8 cellular contexts compared by ENCODE assay signal in the genomic region with DNA sequence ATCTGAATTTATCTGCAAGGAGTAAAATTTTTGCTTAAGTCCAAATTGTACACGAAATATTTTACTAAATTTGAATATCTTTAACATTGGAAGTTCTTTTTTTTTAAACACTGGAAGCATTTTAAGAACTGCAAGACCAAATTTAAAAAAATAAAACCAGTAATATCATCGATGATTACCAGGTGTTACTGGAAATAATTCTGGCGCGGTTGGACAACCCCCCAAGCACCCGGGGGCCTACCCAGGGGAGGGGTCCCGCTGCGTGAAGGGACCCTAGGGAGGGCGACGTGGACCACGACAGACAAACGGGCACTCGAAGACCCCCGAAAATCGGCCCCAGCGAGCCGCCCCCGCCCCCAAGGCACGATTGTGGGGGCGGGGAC. TPM values are rescaled to one million over a fixed set of nuclear protein-coding genes. Genes with fewer than 3 reads are reported as not detected.
A peak's percentile ranks its signal among the peaks of the same experiment; 100 is the strongest.
DNase-seq lines count a peak whose midpoint lies in the region; ATAC-seq and TF ChIP-seq lines count a peak whose summit lies in the region.

No MANE protein-coding gene starts in this region.

- H4K8ac ChIP-seq in H9 (replicated peaks; ENCODE audit: insufficient read length, low read depth, low read length) = no peak overlapping the region

- H3T11ph ChIP-seq in H9 (ENCODE audit: low read length) = no peak overlapping the region

- H3K4me2 ChIP-seq in H9 (ENCODE audit: insufficient read depth, insufficient read length, low read length) = no peak overlapping the region

- H3K4me3 ChIP-seq in right cardiac atrium (ENCODE audit: low read length) = peak overlapping the region; percentile 51
- H3K4me3 ChIP-seq in skin epidermis = peak overlapping the region; percentile 72 to 100 (median 91)

- H3K27ac Mint-ChIP-seq in H9 = no peak overlapping the region; a peak in 1 of 7 replicates
- peak overlapping the region; percentile 77 for H3K27ac Mint-ChIP-seq in activated CD4-positive, alpha-beta memory T cell treated with anti-CD3 and anti-CD28 coated beads for 36 hours

- no peak overlapping the region for H4K5ac ChIP-seq in H9 (ENCODE audit: insufficient read length, low read depth, low read length)

- H3K27ac ChIP-seq in H9 (ENCODE audit: insufficient read length, low read depth, low read length) = no peak overlapping the region
- H3K27ac ChIP-seq in right cardiac atrium (ENCODE audit: low read length) = peak overlapping the region; percentile 6
- peak overlapping the region in 19 of 21 experiments; percentile 40 to 99 (median 81) for H3K27ac ChIP-seq in skin epidermis

- H3K9me3 Mint-ChIP-seq in H9 = no peaks in the 10 kb centered on the region; a peak in 3 of 5 replicates
- no peaks in the 10 kb centered on the region for H3K9me3 Mint-ChIP-seq in activated CD4-positive, alpha-beta memory T cell treated with anti-CD3 and anti-CD28 coated beads for 36 hours

- CTCF ChIA-PET in activated CD4-positive, alpha-beta memory T cell treated with anti-CD3 and anti-CD28 coated beads for 36 hours (lab: Charles Lee) = no interaction called here

- H2BK20ac ChIP-seq in H9 (ENCODE audit: low read depth, low read length, poor library complexity, severe bottlenecking) = no peak overlapping the region

- H2BK5ac ChIP-seq in H9 (ENCODE audit: insufficient read length, low read length) = no peak overlapping the region

- peaks cover 24% of the 10 kb centered on the region; the same call in 1 of the 2 replicates for H3K79me2 ChIP-seq in H9 (ENCODE audit: insufficient read depth, low read length)

- no peak overlapping the region for H2AK5ac ChIP-seq in H9 (ENCODE audit: insufficient read length, low read length)

- H3K4me1 Mint-ChIP-seq in H9 = peaks cover 13 to 26% of the 10 kb centered on the region in 2 experiments
- H3K4me1 Mint-ChIP-seq in activated CD4-positive, alpha-beta memory T cell treated with anti-CD3 and anti-CD28 coated beads for 36 hours (ENCODE audit: low read depth) = peaks cover 28% of the 10 kb centered on the region

- H3K36me3 Mint-ChIP-seq in H9 (ENCODE audit: insufficient read depth in 1 of 3, low read depth in 3 of 3) = peaks cover 12 to 32% (median 19%) of the 10 kb centered on the region in 3 experiments
- peaks cover 31% of the 10 kb centered on the region for H3K36me3 Mint-ChIP-seq in activated CD4-positive, alpha-beta memory T cell treated with anti-CD3 and anti-CD28 coated beads for 36 hours

- DNase-seq in H9 (no peak), right cardiac atrium (no peak), NK-92 (lab: John Stamatoyannopoulos, UW; ENCODE audit: unreplicated experiment) (no peak), SK-N-DZ (ENCODE audit: low spot score) (no peak)
- no peak for DNase-seq in activated CD4-positive, alpha-beta memory T cell treated with anti-CD3 and anti-CD28 coated beads for 36 hours

- peak overlapping the region; percentile 91 to 97 for H3K4me3 Mint-ChIP-seq in H9
- peak overlapping the region; percentile 89 for H3K4me3 Mint-ChIP-seq in activated CD4-positive, alpha-beta memory T cell treated with anti-CD3 and anti-CD28 coated beads for 36 hours

- H3K79me1 ChIP-seq in H9 (ENCODE audit: insufficient read depth, low read depth, low read length, poor library complexity, severe bottlenecking) = no peaks in the 10 kb centered on the region

- H3K27me3 Mint-ChIP-seq in H9 (ENCODE audit: low read depth) = peaks cover 8% of the 10 kb centered on the region
- H3K27me3 Mint-ChIP-seq in activated CD4-positive, alpha-beta memory T cell treated with anti-CD3 and anti-CD28 coated beads for 36 hours = no peaks in the 10 kb centered on the region

- no peak overlapping the region for H4K91ac ChIP-seq in H9 (ENCODE audit: insufficient read length, low read depth, low read length)

- no peak overlapping the region for H3K4ac ChIP-seq in H9 (ENCODE audit: low read depth, low read length)

- H4K20me1 ChIP-seq in H9 (ENCODE audit: control insufficient read depth, insufficient read depth, insufficient read length) = peaks cover 2% of the 10 kb centered on the region

- 0 out of 2 replicates have a peak overlapping the region, but pooled peaks have one; percentile 75 for H3K14ac ChIP-seq in H9 (ENCODE audit: insufficient read depth, low read length)

- 0 out of 2 replicates have a peak, but pooled peaks cover 2% of the 10 kb centered on the region for H3K4me1 ChIP-seq in H9 (ENCODE audit: insufficient read depth, low read length)
- no peaks in the 10 kb centered on the region for H3K4me1 ChIP-seq in right cardiac atrium (ENCODE audit: control insufficient read depth, insufficient read depth, low read length)

- POLR2A ChIA-PET in activated CD4-positive, alpha-beta memory T cell treated with anti-CD3 and anti-CD28 coated beads for 36 hours (lab: Charles Lee) = no interaction called here

- no peak overlapping the region for H2AFZ ChIP-seq in H9 (ENCODE audit: low read length)

- H3K18ac ChIP-seq in H9 (ENCODE audit: insufficient read length, low read depth, low read length) = no peak overlapping the region

- H3K56ac ChIP-seq in H9 (ENCODE audit: insufficient read length, low read depth, low read length) = no peak overlapping the region

- no peaks in the 10 kb centered on the region for H3K9me3 ChIP-seq in H9 (ENCODE audit: control insufficient read depth, low read depth, low read length)
- H3K9me3 ChIP-seq in right cardiac atrium (ENCODE audit: control insufficient read depth, low read length) = no peaks in the 10 kb centered on the region

- ATAC-seq in right cardiac atrium = no peak
- ATAC-seq in GM21447 (IDR thresholded peaks at IDR 0.05; ENCODE audit: unreplicated experiment) = no peak
- ATAC-seq in GM21737 (IDR thresholded peaks at IDR 0.05; ENCODE audit: unreplicated experiment) = no peak

- TF ChIP-seq CTCF in H9 (conservative IDR thresholded peaks at IDR 0.05) = no peak

- H2BK15ac ChIP-seq in H9 (ENCODE audit: low read depth, low read length) = no peak overlapping the region

- intact Hi-C loops in activated CD4-positive, alpha-beta memory T cell treated with anti-CD3 and anti-CD28 coated beads for 36 hours (cut with micrococcal nuclease) = loop anchor here (1.0 to 2.0 kb wide), 2 partner anchors 14 to 33 kb away; partner anchors contain the start of genes PLEKHJ1 and SF3A2
- intact Hi-C loops in right cardiac atrium (cut with DNase I) = no loop called here

- H3K27me3 ChIP-seq in H9 (ENCODE audit: insufficient read depth, low read length) = no peaks in the 10 kb centered on the region
- no peaks in the 10 kb centered on the region for H3K27me3 ChIP-seq in right cardiac atrium (ENCODE audit: control insufficient read depth, insufficient read depth)

- no CpG with 5 or more reads among the region's 19 CpGs for WGBS in H9 (ENCODE audit: extremely low coverage, insufficient read length, low lambda C conversion rate)
- 2% methylated on average over 19 of the region's 19 CpGs for WGBS in right cardiac atrium

- H2BK120ac ChIP-seq in H9 (ENCODE audit: low read depth, low read length, poor library complexity, severe bottlenecking) = no peak overlapping the region

- no peak overlapping the region for H3K23ac ChIP-seq in H9 (ENCODE audit: insufficient read length, low read depth, low read length)

- peak overlapping the region; percentile 74 for H3K9ac ChIP-seq in H9 (ENCODE audit: extremely low read depth, insufficient read length, low read length)

- peaks cover 4% of the 10 kb centered on the region for H3K23me2 ChIP-seq in H9 (ENCODE audit: insufficient read length, low read depth, low read length, poor library complexity, severe bottlenecking)

- H2BK12ac ChIP-seq in H9 (ENCODE audit: insufficient read length, low read depth, low read length) = no peak overlapping the region

RNA-seq across cellular contexts. Expression of gene JSRP1, which starts 12.6 kb away (rescaled TPM):
- total RNA-seq in H9 (2021) (0.90 and 1.1 TPM in 2 replicates), right cardiac atrium (not detected)
- 1 to 10 TPM in 1 of 2 experiments, under 1 TPM in 1; 0.56 to 1.2 TPM for total RNA-seq in activated CD4-positive, alpha-beta memory T cell treated with anti-CD3 and anti-CD28 coated beads for 36 hours
- polyA plus RNA-seq in right cardiac atrium = 0.75 TPM
- 8.7 and 19.3 TPM in 2 replicates for polyA plus RNA-seq in SK-N-DZ (2014; cell fraction: cytosol; rRNA removed)
- polyA plus RNA-seq in SK-N-DZ (2014; cell fraction: nucleus; rRNA removed) = 9.6 and 14.3 TPM in 2 replicates

RNA-seq across cellular contexts. Expression of gene PEAK3, which starts 13.1 kb away (rescaled TPM):
- not detected in 2 replicates for total RNA-seq in H9 (2021)
- total RNA-seq in activated CD4-positive, alpha-beta memory T cell treated with anti-CD3 and anti-CD28 coated beads for 36 hours = not detected
- total RNA-seq in right cardiac atrium = 1 to 10 TPM; 1.0 to 3.1 (median 1.7) TPM
- 0.84 TPM for polyA plus RNA-seq in right cardiac atrium
- not detected in 2 replicates for polyA plus RNA-seq in SK-N-DZ (2014; cell fraction: cytosol; rRNA removed)
- not detected in 2 replicates for polyA plus RNA-seq in SK-N-DZ (2014; cell fraction: nucleus; rRNA removed)

RNA-seq across cellular contexts. Expression of gene AMH, which starts 19.7 kb away (rescaled TPM):
- total RNA-seq in H9 (2021) (70.2 and 70.7 TPM in 2 replicates), right cardiac atrium (1 to 10 TPM in 2 of 4 donors, under 1 TPM in 2; 0.31 to 1.6 (median 1.1) TPM)
- total RNA-seq in activated CD4-positive, alpha-beta memory T cell treated with anti-CD3 and anti-CD28 coated beads for 36 hours = 1 to 10 TPM; 2.8 to 3.4 TPM
- polyA plus RNA-seq in right cardiac atrium = 0.36 TPM
- 11.5 and 13.5 TPM in 2 replicates for polyA plus RNA-seq in SK-N-DZ (2014; cell fraction: cytosol; rRNA removed)
- 285 and 416 TPM in 2 replicates for polyA plus RNA-seq in SK-N-DZ (2014; cell fraction: nucleus; rRNA removed)

RNA-seq across cellular contexts. Expression of gene SF3A2, which starts 32.2 kb away (rescaled TPM):
- total RNA-seq in H9 (2021) = 166 and 167 TPM in 2 replicates
- total RNA-seq in activated CD4-positive, alpha-beta memory T cell treated with anti-CD3 and anti-CD28 coated beads for 36 hours = 100 to 1,000 TPM; 123 to 134 TPM
- total RNA-seq in right cardiac atrium = 10 to 100 TPM; 30.0 to 34.9 (median 33.1) TPM
- 26.4 TPM for polyA plus RNA-seq in right cardiac atrium
- polyA plus RNA-seq in SK-N-DZ (2014; cell fraction: cytosol; rRNA removed) = 29.1 and 36.1 TPM in 2 replicates
- 112 and 117 TPM in 2 replicates for polyA plus RNA-seq in SK-N-DZ (2014; cell fraction: nucleus; rRNA removed)

RNA-seq across cellular contexts. Expression of gene PLEKHJ1, which starts 32.7 kb away (rescaled TPM):
- total RNA-seq in H9 (2021) (139 and 148 TPM in 2 replicates), right cardiac atrium (10 to 100 TPM; 39.9 to 51.8 (median 45.8) TPM)
- total RNA-seq in activated CD4-positive, alpha-beta memory T cell treated with anti-CD3 and anti-CD28 coated beads for 36 hours = 10 to 100 TPM; 60.8 to 64.0 TPM
- polyA plus RNA-seq in right cardiac atrium = 65.2 TPM
- polyA plus RNA-seq in SK-N-DZ (2014; cell fraction: cytosol; rRNA removed) = 149 TPM in 2 replicates
- 161 and 205 TPM in 2 replicates for polyA plus RNA-seq in SK-N-DZ (2014; cell fraction: nucleus; rRNA removed)

Comparison
In these comparisons a context has a peak if more than half of its experiments do, and no peak if none do; other contexts are left out.
1. RNA of gene AMH, which starts 19.7 kb away (total RNA-seq): 70.2 to 70.7 TPM in H9; 2.8 to 3.4 TPM in activated CD4-positive, alpha-beta memory T cell treated with anti-CD3 and anti-CD28 coated beads for 36 hours and 0.31 to 1.6 TPM in right cardiac atrium; every median in the first group is over 10 times any median in the second.